1 cellular context compared by ENCODE assay signal in the genomic region with DNA sequence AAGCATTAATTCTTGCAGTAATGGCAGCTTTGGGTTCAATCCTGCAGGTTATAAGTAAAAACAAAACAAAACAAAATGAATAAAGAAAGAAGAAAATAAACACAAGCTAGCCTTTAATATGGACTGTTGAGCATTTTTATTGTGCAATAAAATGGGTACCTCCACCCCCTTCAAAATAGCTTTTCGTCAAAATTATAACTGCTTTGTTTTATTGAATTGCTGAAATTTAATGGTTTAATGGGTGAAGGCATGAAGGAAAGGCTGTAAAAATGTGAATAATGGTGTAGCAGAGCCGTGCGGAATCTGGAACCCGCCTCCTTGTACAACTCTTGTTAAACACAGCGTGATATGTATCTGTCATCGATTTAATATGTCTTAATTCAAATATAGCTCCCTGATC.
TF ChIP-seq lines count a peak whose summit lies in the region.

No MANE protein-coding gene starts in this region.

TF ChIP-seq in HEK293, 187 proteins besides CTCF, POLR2A, EP300 and RAD21 (continues in another document):
- TF ChIP-seq ZNF510 (tag by site-specific recombination; IDR thresholded peaks at IDR 0.05; ENCODE audit: insufficient replicate concordance) (no peak), BCL11B (tag by site-specific recombination; IDR thresholded peaks at IDR 0.05; ENCODE audit: low read depth) (peak; percentile 68; the same call in 1 of the 2 replicates), YY1 (tag by site-specific recombination; IDR thresholded peaks at IDR 0.05) (0 out of 2 replicates have a peak, but pooled peaks have one; percentile 38), ZNF426 (tag by site-specific recombination; IDR thresholded peaks at IDR 0.05) (peak; percentile 7; the same call in 1 of the 2 replicates), EGR2 (tag by site-specific recombination; IDR thresholded peaks at IDR 0.05; ENCODE audit: low read depth) (no peak), HOXD13 (CRISPR knock-in tag; IDR thresholded peaks at IDR 0.05; ENCODE audit: borderline replicate concordance) (no peak), ZEB2 (tag by site-specific recombination; IDR thresholded peaks at IDR 0.05) (peak; percentile 22; the same call in 1 of the 2 replicates), MEIS1 (CRISPR knock-in tag; IDR thresholded peaks at IDR 0.05; ENCODE audit: borderline replicate concordance) (no peak), ZNF341 (tag by site-specific recombination; IDR thresholded peaks at IDR 0.05; ENCODE audit: low read depth) (0 out of 2 replicates have a peak, but pooled peaks have one; percentile 44), ZBTB8A (tag by site-specific recombination; IDR thresholded peaks at IDR 0.05) (peak; percentile 68), ZNF48 (tag by site-specific recombination; IDR thresholded peaks at IDR 0.05) (no peak), ZNF473 (tag by site-specific recombination; IDR thresholded peaks at IDR 0.05) (no peak), ZNF843 (tag by site-specific recombination; IDR thresholded peaks at IDR 0.05) (peak; percentile 93), ZNF610 (tag by site-specific recombination; IDR thresholded peaks at IDR 0.05; ENCODE audit: borderline replicate concordance) (peak; percentile 46; the same call in 1 of the 2 replicates), ZNF707 (tag by site-specific recombination; IDR thresholded peaks at IDR 0.05) (peak; percentile 60; the same call in 1 of the 2 replicates), PRDM1 (tag by site-specific recombination; IDR thresholded peaks at IDR 0.05) (no peak), ZNF324 (tag by site-specific recombination; IDR thresholded peaks at IDR 0.05) (no peak), KLF1 (tag by site-specific recombination; IDR thresholded peaks at IDR 0.05) (0 out of 2 replicates have a peak, but pooled peaks have one; percentile 16), ZNF747 (tag by site-specific recombination; IDR thresholded peaks at IDR 0.05) (no peak), ZNF623 (tag by site-specific recombination; IDR thresholded peaks at IDR 0.05) (no peak), OSR2 (tag by site-specific recombination; IDR thresholded peaks at IDR 0.05) (peak; percentile 64), ZNF140 (tag by site-specific recombination; IDR thresholded peaks at IDR 0.05) (no peak), ZNF133 (tag by site-specific recombination; IDR thresholded peaks at IDR 0.05) (no peak), HOXC10 (CRISPR knock-in tag; IDR thresholded peaks at IDR 0.05) (no peak), ZNF624 (tag by site-specific recombination; IDR thresholded peaks at IDR 0.05) (no peak), ZNF132 (tag by site-specific recombination; IDR thresholded peaks at IDR 0.05; ENCODE audit: borderline replicate concordance) (no peak), MZF1 (tag by site-specific recombination; IDR thresholded peaks at IDR 0.05; ENCODE audit: borderline replicate concordance) (no peak), ZBTB17 (tag by site-specific recombination; IDR thresholded peaks at IDR 0.05) (peak; percentile 90), BCL11A (tag by site-specific recombination; IDR thresholded peaks at IDR 0.05; ENCODE audit: low read depth) (0 out of 2 replicates have a peak, but pooled peaks have one; percentile 14), ZNF292 (tag by site-specific recombination; IDR thresholded peaks at IDR 0.05; ENCODE audit: borderline replicate concordance, low read depth) (no peak), SCRT2 (tag by site-specific recombination; IDR thresholded peaks at IDR 0.05) (peak; percentile 72), ZNF23 (tag by site-specific recombination; IDR thresholded peaks at IDR 0.05; ENCODE audit: borderline replicate concordance) (no peak), KLF7 (tag by site-specific recombination; IDR thresholded peaks at IDR 0.05; ENCODE audit: borderline replicate concordance) (0 out of 2 replicates have a peak, but pooled peaks have one; percentile 28), TRIM28 (IDR thresholded peaks at IDR 0.05; ENCODE audit: borderline replicate concordance, low read length) (no peak), MYNN (tag by site-specific recombination; IDR thresholded peaks at IDR 0.05; ENCODE audit: borderline replicate concordance) (no peak), SCRT1 (tag by site-specific recombination; IDR thresholded peaks at IDR 0.05; ENCODE audit: borderline replicate concordance) (peak; percentile 67; the same call in 1 of the 2 replicates)
- TF ChIP-seq, protein P1, sequence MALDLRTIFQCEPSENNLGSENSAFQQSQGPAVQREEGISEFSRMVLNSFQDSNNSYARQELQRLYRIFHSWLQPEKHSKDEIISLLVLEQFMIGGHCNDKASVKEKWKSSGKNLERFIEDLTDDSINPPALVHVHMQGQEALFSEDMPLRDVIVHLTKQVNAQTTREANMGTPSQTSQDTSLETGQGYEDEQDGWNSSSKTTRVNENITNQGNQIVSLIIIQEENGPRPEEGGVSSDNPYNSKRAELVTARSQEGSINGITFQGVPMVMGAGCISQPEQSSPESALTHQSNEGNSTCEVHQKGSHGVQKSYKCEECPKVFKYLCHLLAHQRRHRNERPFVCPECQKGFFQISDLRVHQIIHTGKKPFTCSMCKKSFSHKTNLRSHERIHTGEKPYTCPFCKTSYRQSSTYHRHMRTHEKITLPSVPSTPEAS (tag by site-specific recombination; IDR thresholded peaks at IDR 0.05) = peak; percentile 10; the same call in 1 of the 2 replicates
- TF ChIP-seq, protein P2, sequence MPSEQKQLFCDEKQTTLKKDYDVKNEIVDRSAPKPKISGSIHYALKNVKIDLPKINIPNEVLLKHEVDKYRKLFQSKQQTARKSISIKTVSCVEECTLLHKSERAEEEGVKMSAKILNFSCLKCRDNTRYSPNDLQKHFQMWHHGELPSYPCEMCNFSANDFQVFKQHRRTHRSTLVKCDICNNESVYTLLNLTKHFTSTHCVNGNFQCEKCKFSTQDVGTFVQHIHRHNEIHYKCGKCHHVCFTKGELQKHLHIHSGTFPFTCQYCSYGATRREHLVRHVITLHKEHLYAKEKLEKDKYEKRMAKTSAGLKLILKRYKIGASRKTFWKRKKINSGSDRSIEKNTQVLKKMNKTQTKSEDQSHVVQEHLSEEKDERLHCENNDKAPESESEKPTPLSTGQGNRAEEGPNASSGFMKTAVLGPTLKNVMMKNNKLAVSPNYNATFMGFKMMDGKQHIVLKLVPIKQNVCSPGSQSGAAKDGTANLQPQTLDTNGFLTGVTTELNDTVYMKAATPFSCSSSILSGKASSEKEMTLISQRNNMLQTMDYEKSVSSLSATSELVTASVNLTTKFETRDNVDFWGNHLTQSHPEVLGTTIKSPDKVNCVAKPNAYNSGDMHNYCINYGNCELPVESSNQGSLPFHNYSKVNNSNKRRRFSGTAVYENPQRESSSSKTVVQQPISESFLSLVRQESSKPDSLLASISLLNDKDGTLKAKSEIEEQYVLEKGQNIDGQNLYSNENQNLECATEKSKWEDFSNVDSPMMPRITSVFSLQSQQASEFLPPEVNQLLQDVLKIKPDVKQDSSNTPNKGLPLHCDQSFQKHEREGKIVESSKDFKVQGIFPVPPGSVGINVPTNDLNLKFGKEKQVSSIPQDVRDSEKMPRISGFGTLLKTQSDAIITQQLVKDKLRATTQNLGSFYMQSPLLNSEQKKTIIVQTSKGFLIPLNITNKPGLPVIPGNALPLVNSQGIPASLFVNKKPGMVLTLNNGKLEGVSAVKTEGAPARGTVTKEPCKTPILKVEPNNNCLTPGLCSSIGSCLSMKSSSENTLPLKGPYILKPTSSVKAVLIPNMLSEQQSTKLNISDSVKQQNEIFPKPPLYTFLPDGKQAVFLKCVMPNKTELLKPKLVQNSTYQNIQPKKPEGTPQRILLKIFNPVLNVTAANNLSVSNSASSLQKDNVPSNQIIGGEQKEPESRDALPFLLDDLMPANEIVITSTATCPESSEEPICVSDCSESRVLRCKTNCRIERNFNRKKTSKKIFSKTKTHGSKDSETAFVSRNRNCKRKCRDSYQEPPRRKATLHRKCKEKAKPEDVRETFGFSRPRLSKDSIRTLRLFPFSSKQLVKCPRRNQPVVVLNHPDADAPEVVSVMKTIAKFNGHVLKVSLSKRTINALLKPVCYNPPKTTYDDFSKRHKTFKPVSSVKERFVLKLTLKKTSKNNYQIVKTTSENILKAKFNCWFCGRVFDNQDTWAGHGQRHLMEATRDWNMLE (tag by site-specific recombination; conservative IDR thresholded peaks at IDR 0.05; ENCODE audit: low read depth) = no peak
- TF ChIP-seq, protein P3, sequence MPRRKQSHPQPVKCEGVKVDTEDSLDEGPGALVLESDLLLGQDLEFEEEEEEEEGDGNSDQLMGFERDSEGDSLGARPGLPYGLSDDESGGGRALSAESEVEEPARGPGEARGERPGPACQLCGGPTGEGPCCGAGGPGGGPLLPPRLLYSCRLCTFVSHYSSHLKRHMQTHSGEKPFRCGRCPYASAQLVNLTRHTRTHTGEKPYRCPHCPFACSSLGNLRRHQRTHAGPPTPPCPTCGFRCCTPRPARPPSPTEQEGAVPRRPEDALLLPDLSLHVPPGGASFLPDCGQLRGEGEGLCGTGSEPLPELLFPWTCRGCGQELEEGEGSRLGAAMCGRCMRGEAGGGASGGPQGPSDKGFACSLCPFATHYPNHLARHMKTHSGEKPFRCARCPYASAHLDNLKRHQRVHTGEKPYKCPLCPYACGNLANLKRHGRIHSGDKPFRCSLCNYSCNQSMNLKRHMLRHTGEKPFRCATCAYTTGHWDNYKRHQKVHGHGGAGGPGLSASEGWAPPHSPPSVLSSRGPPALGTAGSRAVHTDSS (tag by site-specific recombination; IDR thresholded peaks at IDR 0.05) = no peak
- TF ChIP-seq, protein P4, sequence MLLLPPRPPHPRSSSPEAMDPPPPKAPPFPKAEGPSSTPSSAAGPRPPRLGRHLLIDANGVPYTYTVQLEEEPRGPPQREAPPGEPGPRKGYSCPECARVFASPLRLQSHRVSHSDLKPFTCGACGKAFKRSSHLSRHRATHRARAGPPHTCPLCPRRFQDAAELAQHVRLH (tag by site-specific recombination; IDR thresholded peaks at IDR 0.05) = peak; percentile 70
- TF ChIP-seq, protein P5, sequence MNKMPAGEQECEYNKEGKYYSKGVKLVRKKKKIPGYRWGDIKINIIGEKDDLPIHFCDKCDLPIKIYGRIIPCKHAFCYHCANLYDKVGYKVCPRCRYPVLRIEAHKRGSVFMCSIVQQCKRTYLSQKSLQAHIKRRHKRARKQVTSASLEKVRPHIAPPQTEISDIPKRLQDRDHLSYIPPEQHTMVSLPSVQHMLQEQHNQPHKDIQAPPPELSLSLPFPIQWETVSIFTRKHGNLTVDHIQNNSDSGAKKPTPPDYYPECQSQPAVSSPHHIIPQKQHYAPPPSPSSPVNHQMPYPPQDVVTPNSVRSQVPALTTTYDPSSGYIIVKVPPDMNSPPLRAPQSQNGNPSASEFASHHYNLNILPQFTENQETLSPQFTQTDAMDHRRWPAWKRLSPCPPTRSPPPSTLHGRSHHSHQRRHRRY (tag by site-specific recombination; IDR thresholded peaks at IDR 0.05) = no peak
- TF ChIP-seq, protein P6, sequence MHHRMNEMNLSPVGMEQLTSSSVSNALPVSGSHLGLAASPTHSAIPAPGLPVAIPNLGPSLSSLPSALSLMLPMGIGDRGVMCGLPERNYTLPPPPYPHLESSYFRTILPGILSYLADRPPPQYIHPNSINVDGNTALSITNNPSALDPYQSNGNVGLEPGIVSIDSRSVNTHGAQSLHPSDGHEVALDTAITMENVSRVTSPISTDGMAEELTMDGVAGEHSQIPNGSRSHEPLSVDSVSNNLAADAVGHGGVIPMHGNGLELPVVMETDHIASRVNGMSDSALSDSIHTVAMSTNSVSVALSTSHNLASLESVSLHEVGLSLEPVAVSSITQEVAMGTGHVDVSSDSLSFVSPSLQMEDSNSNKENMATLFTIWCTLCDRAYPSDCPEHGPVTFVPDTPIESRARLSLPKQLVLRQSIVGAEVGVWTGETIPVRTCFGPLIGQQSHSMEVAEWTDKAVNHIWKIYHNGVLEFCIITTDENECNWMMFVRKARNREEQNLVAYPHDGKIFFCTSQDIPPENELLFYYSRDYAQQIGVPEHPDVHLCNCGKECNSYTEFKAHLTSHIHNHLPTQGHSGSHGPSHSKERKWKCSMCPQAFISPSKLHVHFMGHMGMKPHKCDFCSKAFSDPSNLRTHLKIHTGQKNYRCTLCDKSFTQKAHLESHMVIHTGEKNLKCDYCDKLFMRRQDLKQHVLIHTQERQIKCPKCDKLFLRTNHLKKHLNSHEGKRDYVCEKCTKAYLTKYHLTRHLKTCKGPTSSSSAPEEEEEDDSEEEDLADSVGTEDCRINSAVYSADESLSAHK (tag by site-specific recombination; IDR thresholded peaks at IDR 0.05) = peak; percentile 63
- TF ChIP-seq, protein P7, sequence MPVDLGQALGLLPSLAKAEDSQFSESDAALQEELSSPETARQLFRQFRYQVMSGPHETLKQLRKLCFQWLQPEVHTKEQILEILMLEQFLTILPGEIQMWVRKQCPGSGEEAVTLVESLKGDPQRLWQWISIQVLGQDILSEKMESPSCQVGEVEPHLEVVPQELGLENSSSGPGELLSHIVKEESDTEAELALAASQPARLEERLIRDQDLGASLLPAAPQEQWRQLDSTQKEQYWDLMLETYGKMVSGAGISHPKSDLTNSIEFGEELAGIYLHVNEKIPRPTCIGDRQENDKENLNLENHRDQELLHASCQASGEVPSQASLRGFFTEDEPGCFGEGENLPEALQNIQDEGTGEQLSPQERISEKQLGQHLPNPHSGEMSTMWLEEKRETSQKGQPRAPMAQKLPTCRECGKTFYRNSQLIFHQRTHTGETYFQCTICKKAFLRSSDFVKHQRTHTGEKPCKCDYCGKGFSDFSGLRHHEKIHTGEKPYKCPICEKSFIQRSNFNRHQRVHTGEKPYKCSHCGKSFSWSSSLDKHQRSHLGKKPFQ (tag by site-specific recombination; IDR thresholded peaks at IDR 0.05) = peak; percentile 71
- TF ChIP-seq, protein P8, sequence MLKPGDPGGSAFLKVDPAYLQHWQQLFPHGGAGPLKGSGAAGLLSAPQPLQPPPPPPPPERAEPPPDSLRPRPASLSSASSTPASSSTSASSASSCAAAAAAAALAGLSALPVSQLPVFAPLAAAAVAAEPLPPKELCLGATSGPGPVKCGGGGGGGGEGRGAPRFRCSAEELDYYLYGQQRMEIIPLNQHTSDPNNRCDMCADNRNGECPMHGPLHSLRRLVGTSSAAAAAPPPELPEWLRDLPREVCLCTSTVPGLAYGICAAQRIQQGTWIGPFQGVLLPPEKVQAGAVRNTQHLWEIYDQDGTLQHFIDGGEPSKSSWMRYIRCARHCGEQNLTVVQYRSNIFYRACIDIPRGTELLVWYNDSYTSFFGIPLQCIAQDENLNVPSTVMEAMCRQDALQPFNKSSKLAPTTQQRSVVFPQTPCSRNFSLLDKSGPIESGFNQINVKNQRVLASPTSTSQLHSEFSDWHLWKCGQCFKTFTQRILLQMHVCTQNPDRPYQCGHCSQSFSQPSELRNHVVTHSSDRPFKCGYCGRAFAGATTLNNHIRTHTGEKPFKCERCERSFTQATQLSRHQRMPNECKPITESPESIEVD (tag by site-specific recombination; IDR thresholded peaks at IDR 0.05) = peak; percentile 100
- TF ChIP-seq, protein P9, sequence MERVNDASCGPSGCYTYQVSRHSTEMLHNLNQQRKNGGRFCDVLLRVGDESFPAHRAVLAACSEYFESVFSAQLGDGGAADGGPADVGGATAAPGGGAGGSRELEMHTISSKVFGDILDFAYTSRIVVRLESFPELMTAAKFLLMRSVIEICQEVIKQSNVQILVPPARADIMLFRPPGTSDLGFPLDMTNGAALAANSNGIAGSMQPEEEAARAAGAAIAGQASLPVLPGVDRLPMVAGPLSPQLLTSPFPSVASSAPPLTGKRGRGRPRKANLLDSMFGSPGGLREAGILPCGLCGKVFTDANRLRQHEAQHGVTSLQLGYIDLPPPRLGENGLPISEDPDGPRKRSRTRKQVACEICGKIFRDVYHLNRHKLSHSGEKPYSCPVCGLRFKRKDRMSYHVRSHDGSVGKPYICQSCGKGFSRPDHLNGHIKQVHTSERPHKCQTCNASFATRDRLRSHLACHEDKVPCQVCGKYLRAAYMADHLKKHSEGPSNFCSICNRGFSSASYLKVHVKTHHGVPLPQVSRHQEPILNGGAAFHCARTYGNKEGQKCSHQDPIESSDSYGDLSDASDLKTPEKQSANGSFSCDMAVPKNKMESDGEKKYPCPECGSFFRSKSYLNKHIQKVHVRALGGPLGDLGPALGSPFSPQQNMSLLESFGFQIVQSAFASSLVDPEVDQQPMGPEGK (tag by site-specific recombination; IDR thresholded peaks at IDR 0.05) = 0 out of 2 replicates have a peak, but pooled peaks have one; percentile 21
